34 cellular contexts compared by ENCODE assay signal in the genomic region with DNA sequence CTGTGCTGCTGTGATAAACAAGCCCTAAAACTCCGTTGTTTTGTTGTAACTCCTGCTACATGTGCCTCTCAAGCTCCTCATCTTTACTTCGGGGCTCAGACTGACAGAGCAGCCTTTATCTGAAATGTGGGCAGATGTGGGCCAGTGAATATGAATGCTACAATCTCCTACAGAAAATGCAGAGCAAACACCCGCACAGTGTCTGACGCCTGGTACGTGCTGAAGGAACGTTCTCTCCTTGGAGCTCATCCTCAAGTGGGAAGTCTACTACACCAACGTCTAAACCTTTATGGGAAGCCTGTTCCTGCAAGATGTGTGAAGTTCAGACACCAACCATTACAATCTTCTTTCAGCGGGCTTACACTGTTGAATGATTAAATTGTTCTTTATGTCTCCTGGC.
"Had no signal": no experiment of that assay in that cellular context is flagged by ENCODE, and none has a peak within 500 bp of the region (broad histone marks: within the 10 kb centered on the region; RNA-seq: fewer than 3 reads in every experiment).

No MANE protein-coding gene starts in this region.

- H3K27me3 Mint-ChIP-seq: activated naive CD4-positive, alpha-beta T cell treated with anti-CD3 and anti-CD28 coated beads, Interleukin-2, amount 50 U/mL, for 24 hours had no signal

- H3K27me3 ChIP-seq: adrenal gland had no signal

- H3K9me3 ChIP-seq: adrenal gland had no signal

- H3K4me3 Mint-ChIP-seq: activated B cell treated with CpG ODN at 0.5 μM for 24 hours; activated CD8-positive, alpha-beta T cell treated with anti-CD3 and anti-CD28 coated beads for 36 hours; activated naive CD4-positive, alpha-beta T cell treated with anti-CD3 and anti-CD28 coated beads, Interleukin-2, amount 50 U/mL, for 24 hours; activated T-cell treated with anti-CD3 and anti-CD28 coated beads, Interleukin-2, amount 50 U/mL, for 72 hours; activated T-helper 17 cell treated with anti-CD3 and anti-CD28 coated beads, Interleukin-2, amount 50 U/mL, for 72 hours; brain had no signal

- H3K27ac ChIP-seq: adrenal gland, PC-9, RWPE1, VCaP had no signal

- H3K4me2 ChIP-seq: PC-9 had no signal

- H3K9me3 Mint-ChIP-seq: activated B cell treated with CpG ODN at 0.5 μM for 24 hours; activated CD8-positive, alpha-beta T cell treated with anti-CD3 and anti-CD28 coated beads for 36 hours; activated naive CD4-positive, alpha-beta T cell treated with anti-CD3 and anti-CD28 coated beads, Interleukin-2, amount 50 U/mL, for 24 hours; activated T-helper 17 cell treated with anti-CD3 and anti-CD28 coated beads, Interleukin-2, amount 50 U/mL, for 72 hours had no signal

- DNase-seq: activated B cell treated with CpG ODN at 0.5 μM for 24 hours; activated CD4-positive, alpha-beta T cell treated with anti-CD3 and anti-CD28 coated beads for 48 hours; activated CD4-positive, CD25-positive, alpha-beta regulatory T cell treated with anti-CD3 and anti-CD28 coated beads, Interleukin-2, amount 50 U/mL, for 72 hours; activated CD8-positive, alpha-beta T cell treated with anti-CD3 and anti-CD28 coated beads for 36 hours; activated effector memory CD4-positive, alpha-beta T cell treated with anti-CD3 and anti-CD28 coated beads, Interleukin-2, amount 50 U/mL, for 16 hours; activated naive CD4-positive, alpha-beta T cell; activated T-cell treated with anti-CD3 and anti-CD28 coated beads, Interleukin-2, amount 50 U/mL, for 1 hour; activated T-cell treated with anti-CD3 and anti-CD28 coated beads, Interleukin-2, amount 50 U/mL, for 72 hours; adrenal gland; caudate nucleus; cerebellar nuclear complex; NCI-H1092 treated with DMSO at 0.1 percent for 48 hours; NCI-H1417; NCI-H146; NCI-H187; NCI-H2029 treated with DMSO at 0.1 percent for 48 hours; NCI-H2107; NCI-H2171; NCI-H510A; NCI-H526; NCI-H748 treated with DMSO at 0.1 percent for 48 hours; PC-9; SW 1271; T-helper 1 cell; T-helper 2 cell; T-helper 9 cell had no signal

- H2AFZ ChIP-seq: PC-9 had no signal

- H3K4me1 Mint-ChIP-seq: activated B cell treated with CpG ODN at 0.5 μM for 24 hours had no signal

- H3K27ac Mint-ChIP-seq: activated B cell treated with CpG ODN at 0.5 μM for 24 hours; activated CD8-positive, alpha-beta T cell treated with anti-CD3 and anti-CD28 coated beads for 36 hours; activated naive CD4-positive, alpha-beta T cell treated with anti-CD3 and anti-CD28 coated beads, Interleukin-2, amount 50 U/mL, for 24 hours; activated T-cell treated with anti-CD3 and anti-CD28 coated beads, Interleukin-2, amount 50 U/mL, for 72 hours had no signal

- H3K4me3 ChIP-seq: adrenal gland, PC-9 had no signal

- H3K36me3 ChIP-seq: adrenal gland had no signal

- H3K36me3 Mint-ChIP-seq: activated naive CD4-positive, alpha-beta T cell treated with anti-CD3 and anti-CD28 coated beads, Interleukin-2, amount 50 U/mL, for 24 hours; brain had no signal

- H3K4me1 ChIP-seq: adrenal gland had no signal

- ATAC-seq: activated CD8-positive, alpha-beta T cell treated with anti-CD3 and anti-CD28 coated beads for 36 hours; activated T-cell treated with anti-CD3 and anti-CD28 coated beads, Interleukin-2, amount 50 U/mL, for 72 hours; activated T-helper 17 cell treated with anti-CD3 and anti-CD28 coated beads, Interleukin-2, amount 50 U/mL, for 72 hours; Right ventricle myocardium inferior had no signal

- FAIRE-seq: bronchial epithelial cell, RCC 7860 had no signal
